ENCODE assay signal across 12 cellular contexts in genomic region chr2:205714789-205715411, GRCh38. TPM values are rescaled to one million over a fixed set of nuclear protein-coding genes. Genes with fewer than 3 reads are reported as not detected.
DNase-seq lines count a peak whose midpoint lies in the region; ATAC-seq and TF ChIP-seq lines count a peak whose summit lies in the region.
"Had no signal": no experiment of that assay in that cellular context is flagged by ENCODE, and none has a peak within 500 bp of the region (broad histone marks: within the 10 kb centered on the region; RNA-seq: fewer than 3 reads in every experiment).

No MANE protein-coding gene starts in this region.

- H3K9me3 ChIP-seq in gastroesophageal sphincter (no peaks in the 10 kb centered on the region), spleen (no peaks in the 10 kb centered on the region)
- no peaks in the 10 kb centered on the region for H3K9me3 ChIP-seq in effector memory CD4-positive, alpha-beta T cell (ENCODE audit: control insufficient read depth, low read length)

- intact Hi-C loops in spleen (cut with DNase I; ENCODE audit: low total_unique reads): no loop called here

- no peak overlapping the region for H3K27ac Mint-ChIP-seq in immature natural killer cell
- H3K27ac Mint-ChIP-seq: activated T-cell treated with anti-CD3 and anti-CD28 coated beads, Interleukin-2, amount 50 U/mL, for 24 hours had no signal

- 32 to 35% methylated on average over 3 to 6 of the region's 7 CpGs for WGBS in gastroesophageal sphincter (ENCODE audit: low coverage in 1 of 2), 2 donors
- 72 to 94% (median 74%) methylated on average over 7 of the region's 7 CpGs for WGBS in spleen, 5 donors

- peak; percentile 33 for DNase-seq in NCI-H460 (ENCODE audit: extremely low read depth, low read depth)
- no peak for DNase-seq in spleen
- DNase-seq in erythroblast (lab: John Stamatoyannopoulos, UW): no peak
- DNase-seq in effector memory CD4-positive, alpha-beta T cell: no peak
- DNase-seq in immature natural killer cell: no peak
- DNase-seq in RPMI8226: no peak
- DNase-seq: activated T-cell treated with anti-CD3 and anti-CD28 coated beads, Interleukin-2, amount 50 U/mL, for 24 hours; NCI-H1105; T-helper 9 cell had no signal

- H3K4me3 Mint-ChIP-seq in immature natural killer cell: no peak overlapping the region
- H3K4me3 Mint-ChIP-seq: activated T-cell treated with anti-CD3 and anti-CD28 coated beads, Interleukin-2, amount 50 U/mL, for 24 hours had no signal

- H3K36me3 Mint-ChIP-seq in immature natural killer cell: no peaks in the 10 kb centered on the region

- H3K4me1 Mint-ChIP-seq in immature natural killer cell: no peaks in the 10 kb centered on the region

- peaks cover 38 to 100% (median 50%) of the 10 kb centered on the region in 3 donors for H3K4me1 ChIP-seq in gastroesophageal sphincter
- H3K4me1 ChIP-seq in spleen: peaks cover 6 to 48% (median 25%) of the 10 kb centered on the region in 6 donors
- H3K4me1 ChIP-seq in effector memory CD4-positive, alpha-beta T cell (ENCODE audit: control insufficient read depth, insufficient read depth, low read length, poor library complexity, severe bottlenecking): no peaks in the 10 kb centered on the region
- H3K4me1 ChIP-seq: parathyroid adenoma had no signal

- H3K27me3 ChIP-seq in gastroesophageal sphincter: no peaks in the 10 kb centered on the region
- H3K27me3 ChIP-seq in spleen (replicated peaks in 1 of 7): no peaks in the 10 kb centered on the region
- H3K27me3 ChIP-seq in effector memory CD4-positive, alpha-beta T cell (replicated peaks; ENCODE audit: control insufficient read depth, insufficient read depth, low read length, poor library complexity, severe bottlenecking): no peaks in the 10 kb centered on the region

- peak; percentile 25 for ATAC-seq in GM18907 (IDR thresholded peaks at IDR 0.05; ENCODE audit: unreplicated experiment)
- peak; percentile 35 for ATAC-seq in gastroesophageal sphincter

- no peak for TF ChIP-seq EP300 in gastroesophageal sphincter (IDR thresholded peaks at IDR 0.05)

- TF ChIP-seq CTCF in gastroesophageal sphincter (IDR thresholded peaks at IDR 0.05): no peak
- TF ChIP-seq CTCF in spleen (IDR thresholded peaks at IDR 0.05 in 8 of 11, conservative IDR thresholded peaks at IDR 0.05 in 3 of 11): no peak

- H3K27ac ChIP-seq in gastroesophageal sphincter: peak overlapping the region; percentile 50 to 96 (median 90)
- peak overlapping the region in 7 of 8 donors; percentile 39 to 74 (median 52) for H3K27ac ChIP-seq in spleen
- H3K27ac ChIP-seq in effector memory CD4-positive, alpha-beta T cell (ENCODE audit: insufficient read depth, low read length, poor library complexity, severe bottlenecking): no peak overlapping the region
- H3K27ac ChIP-seq: parathyroid adenoma had no signal

- H3K9me3 Mint-ChIP-seq in immature natural killer cell: no peaks in the 10 kb centered on the region
- H3K9me3 Mint-ChIP-seq: activated T-cell treated with anti-CD3 and anti-CD28 coated beads, Interleukin-2, amount 50 U/mL, for 24 hours had no signal

- peaks cover 0 to 9% (median 2%) of the 10 kb centered on the region in 3 donors for H3K27me3 Mint-ChIP-seq in immature natural killer cell (ENCODE audit: low read depth in 3 of 3)

- H3K4me3 ChIP-seq in gastroesophageal sphincter (no peak overlapping the region), spleen (no peak overlapping the region)
- no peak overlapping the region for H3K4me3 ChIP-seq in effector memory CD4-positive, alpha-beta T cell (ENCODE audit: insufficient read depth, low read depth, low read length, poor library complexity, severe bottlenecking)

- peaks cover 0 to 25% of the 10 kb centered on the region in 2 donors for H3K36me3 ChIP-seq in gastroesophageal sphincter
- H3K36me3 ChIP-seq in spleen: no peaks in the 10 kb centered on the region
- H3K36me3 ChIP-seq in effector memory CD4-positive, alpha-beta T cell (ENCODE audit: control insufficient read depth, insufficient read depth, low read length): no peaks in the 10 kb centered on the region

- TF ChIP-seq POLR2A in gastroesophageal sphincter (IDR thresholded peaks at IDR 0.05) (no peak), spleen (IDR thresholded peaks at IDR 0.05) (no peak), erythroblast (IDR thresholded peaks at IDR 0.05; ENCODE audit: low read length) (no peak)

RNA-seq across cellular contexts. Expression of gene NRP2, which starts 32.6 kb away (rescaled TPM):
- 6.7 and 7.4 TPM in 2 replicates for total RNA-seq in NCI-H460 (2014; rRNA removed; shearing (Covaris generic))
- 0.98 and 2.4 TPM in 2 replicates for polyA plus RNA-seq in NCI-H460 (2014; cell fraction: nucleus; rRNA removed)
- total RNA-seq in gastroesophageal sphincter (100 to 1,000 TPM; 278 to 466 (median 371) TPM), spleen (10 to 100 TPM; 18.7 to 49.9 (median 33.2) TPM)
- polyA plus RNA-seq in spleen (1 to 10 TPM; 3.1 to 5.7 (median 3.4) TPM), immature natural killer cell (not detected)

Comparison
In these comparisons a context has a peak if more than half of its experiments do, and no peak if none do; other contexts are left out.
1. RNA of gene NRP2, which starts 32.6 kb away (total RNA-seq): 278 to 466 TPM in gastroesophageal sphincter; 18.7 to 49.9 TPM in spleen and 6.7 to 7.4 TPM in NCI-H460; every median in the first group is over 4 times any median in the second.